12 cellular contexts compared by ENCODE assay signal in the genomic region with DNA sequence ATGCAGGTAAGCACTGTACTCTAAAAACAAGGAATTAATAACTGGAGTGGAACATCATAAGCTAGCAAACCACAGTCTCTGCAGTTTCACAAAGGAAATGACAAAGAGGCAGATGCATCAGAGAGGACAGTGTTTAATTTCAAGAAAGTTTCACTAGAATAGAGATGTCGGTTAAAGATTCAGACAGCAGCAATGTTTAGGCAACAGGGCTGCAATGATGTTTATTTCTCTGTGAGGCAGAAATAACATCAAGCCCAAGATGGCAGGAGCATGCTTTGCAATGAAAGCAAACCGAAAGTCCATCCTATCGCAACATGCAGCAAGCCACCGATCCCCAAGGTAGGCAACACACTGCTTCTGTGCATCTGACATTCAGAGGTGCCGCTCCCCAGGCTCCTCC.
DNase-seq lines count a peak whose midpoint lies in the region; ATAC-seq, FAIRE-seq and TF ChIP-seq lines count a peak whose summit lies in the region.
"Had no signal": no experiment of that assay in that cellular context is flagged by ENCODE, and none has a peak within 500 bp of the region (broad histone marks: within the 10 kb centered on the region; RNA-seq: fewer than 3 reads in every experiment).

No MANE protein-coding gene starts in this region.

- no peaks in the 10 kb centered on the region for H3K4me1 ChIP-seq in GM12878 (ENCODE audit: control insufficient read depth, insufficient read depth, low read length)
- H3K4me1 ChIP-seq: testis had no signal

- intact Hi-C loops in GM12878 (cut with micrococcal nuclease; ENCODE audit: unreplicated experiment), result no loop called here
- intact Hi-C loops in cardiac septum (cut with DNase I), result no loop called here

- H3K79me2 ChIP-seq in GM12878 (ENCODE audit: control insufficient read depth, insufficient read depth, low read length), result no peaks in the 10 kb centered on the region

- H3K4me2 ChIP-seq in GM12878 (ENCODE audit: control insufficient read depth, insufficient read depth), result no peak overlapping the region

- in situ Hi-C loops in GM12878 (cut with MboI), result no loop called here

- no peak for FAIRE-seq in GM12878 (lab: Jason Lieb, UNC)

- no peak overlapping the region for H3K9ac ChIP-seq in GM12878 (ENCODE audit: control insufficient read depth, insufficient read depth, low read length)

- TF ChIP-seq POLR2A in GM12878 (IDR thresholded peaks at IDR 0.05; ENCODE audit: low read depth, low read length), result no peak

- no peaks in the 10 kb centered on the region for H3K36me3 ChIP-seq in GM12878 (ENCODE audit: control insufficient read depth in 2 of 2, insufficient read depth in 2 of 2, low read length in 1 of 2)

- DNase-seq in GM12878 (ENCODE audit: low read depth, low spot score) (no peak), T1000 (lab: John Stamatoyannopoulos, UW) (no peak), cardiac septum (ENCODE audit: low spot score) (no peak)
- DNase-seq: amniotic stem cell, mesendoderm, NCI-H2029, testis had no signal

- TF ChIP-seq EP300 in GM12878 (IDR thresholded peaks at IDR 0.05; ENCODE audit: borderline replicate concordance in 1 of 2, control insufficient read depth in 1 of 2, low read depth in 2 of 2, low read length in 2 of 2), result no peak

- TF ChIP-seq RAD21 in GM12878 (IDR thresholded peaks at IDR 0.05; ENCODE audit: insufficient read depth, low read depth, low read length), result no peak

- CTCF ChIA-PET in GM12878 (lab: Yijun Ruan, JAX), result no interaction called here

- H3K4me3 ChIP-seq in GM12878, result no peak overlapping the region
- H3K4me3 ChIP-seq: testis had no signal

- TF ChIP-seq CTCF in GM12878 (IDR thresholded peaks at IDR 0.05 in 2 of 3, conservative IDR thresholded peaks at IDR 0.05 in 1 of 3; ENCODE audit: control insufficient read depth in 2 of 3, extremely low read depth in 1 of 3, insufficient read depth in 1 of 3, low read depth in 3 of 3, low read length in 3 of 3), result no peak

- 52% methylated on average over 5 of the region's 5 CpGs for WGBS in GM12878 (ENCODE audit: insufficient coverage, insufficient replicate concordance, low lambda C conversion rate, missing lambda C conversion rate)

- H4K20me1 ChIP-seq in GM12878 (ENCODE audit: control insufficient read depth, insufficient read depth), result no peaks in the 10 kb centered on the region

- no peaks in the 10 kb centered on the region; a peak in 1 of 4 replicates for H3K27me3 ChIP-seq in GM12878 (replicated peaks in 1 of 2; ENCODE audit: control insufficient read depth in 2 of 2, insufficient read depth in 2 of 2, low read length in 1 of 2)
- H3K27me3 ChIP-seq: testis had no signal

- no peak overlapping the region for H3K27ac ChIP-seq in GM12878 (ENCODE audit: control insufficient read depth, insufficient read depth)
- H3K27ac ChIP-seq: testis had no signal

- no TSS peak for BruUV-seq in GM12878 (replicated peaks; lab: Mats Ljungman, UMichigan)

- SMC1A ChIA-PET in GM12878 (lab: Charles Lee; ENCODE audit: uncharacterized antibody, unreplicated experiment), result interaction anchor here (0.8 kb wide), 1 partner anchor 11 kb away, joined by 3 read pairs; no protein-coding TSS in a partner anchor

- H3K9me3 ChIP-seq in GM12878 (replicated peaks; ENCODE audit: control insufficient read depth, insufficient read depth, low read length), result no peaks in the 10 kb centered on the region
- H3K9me3 ChIP-seq: testis had no signal

- RAD21 ChIA-PET in GM12878 (lab: Charles Lee; ENCODE audit: unreplicated experiment), result no interaction called here

- H2AFZ ChIP-seq in GM12878 (ENCODE audit: control insufficient read depth, low read depth, low read length), result no peak overlapping the region

- POLR2A ChIA-PET in GM12878 (lab: Charles Lee), result no interaction called here

- peak; percentile 79 for ATAC-seq in GM18498 (IDR thresholded peaks at IDR 0.05; ENCODE audit: unreplicated experiment)
- peak; percentile 84 for ATAC-seq in GM19463 (IDR thresholded peaks at IDR 0.05; ENCODE audit: unreplicated experiment)
- peak; percentile 75 for ATAC-seq in HG03095 (IDR thresholded peaks at IDR 0.05; ENCODE audit: unreplicated experiment)
- peak; percentile 72 for ATAC-seq in GM12878
- no peak for ATAC-seq in HG02571 (IDR thresholded peaks at IDR 0.05; ENCODE audit: unreplicated experiment)
- ATAC-seq in HG03039 (IDR thresholded peaks at IDR 0.05; ENCODE audit: unreplicated experiment), result no peak

TF ChIP-seq in GM12878, 131 proteins besides CTCF, POLR2A, EP300 and RAD21:
- TF ChIP-seq, protein P1, sequence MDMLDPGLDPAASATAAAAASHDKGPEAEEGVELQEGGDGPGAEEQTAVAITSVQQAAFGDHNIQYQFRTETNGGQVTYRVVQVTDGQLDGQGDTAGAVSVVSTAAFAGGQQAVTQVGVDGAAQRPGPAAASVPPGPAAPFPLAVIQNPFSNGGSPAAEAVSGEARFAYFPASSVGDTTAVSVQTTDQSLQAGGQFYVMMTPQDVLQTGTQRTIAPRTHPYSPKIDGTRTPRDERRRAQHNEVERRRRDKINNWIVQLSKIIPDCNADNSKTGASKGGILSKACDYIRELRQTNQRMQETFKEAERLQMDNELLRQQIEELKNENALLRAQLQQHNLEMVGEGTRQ (IDR thresholded peaks at IDR 0.05; ENCODE audit: borderline replicate concordance, low read depth, low read length), result no peak
- TF ChIP-seq ZNF24 (IDR thresholded peaks at IDR 0.05), result no peak
- TF ChIP-seq RUNX3 (IDR thresholded peaks at IDR 0.05; ENCODE audit: low read length), result peak; percentile 23; the same call in 1 of the 2 replicates

Comparison
In these comparisons a context has a peak if more than half of its experiments do, and no peak if none do; other contexts are left out.
1. ATAC-seq: peak in GM18498 (single experiment), GM19463 (single experiment), HG03095 (single experiment) and GM12878 (single experiment); none in HG02571 (single experiment) and HG03039 (single experiment).